ENCODE assay signal across 38 cellular contexts in genomic region chr6:28933069-28933468, GRCh38.
"Had no signal": no experiment of that assay in that cellular context is flagged by ENCODE, and none has a peak within 500 bp of the region (broad histone marks: within the 10 kb centered on the region; RNA-seq: fewer than 3 reads in every experiment).

No MANE protein-coding gene starts in this region.

- FAIRE-seq: bronchial epithelial cell, TTC549 had no signal

- H3K4me3 ChIP-seq: ascending aorta, cardiac muscle cell had no signal

- H3K4me3 Mint-ChIP-seq: activated CD4-positive, alpha-beta memory T cell treated with anti-CD3 and anti-CD28 coated beads, Interleukin-2, amount 10 ng/mL, durations not matched to agents 7 days and 5 days; activated CD4-positive, alpha-beta T cell treated with anti-CD3 and anti-CD28 coated beads for 36 hours; activated CD4-positive, alpha-beta T cell treated with anti-CD3 and anti-CD28 coated beads, Interleukin-2, amount 10 ng/mL, durations not matched to agents 7 days and 5 days; activated CD8-positive, alpha-beta memory T cell treated with anti-CD3 and anti-CD28 coated beads, Interleukin-2, amount 10 ng/mL, durations not matched to agents 7 days and 5 days; activated CD8-positive, alpha-beta T cell treated with anti-CD3 and anti-CD28 coated beads, Interleukin-2, amount 10 ng/mL, durations not matched to agents 7 days and 5 days; activated naive CD4-positive, alpha-beta T cell treated with anti-CD3 and anti-CD28 coated beads, Interleukin-2, amount 10 ng/mL, durations not matched to agents 7 days and 5 days; activated naive CD4-positive, alpha-beta T cell treated with anti-CD3 and anti-CD28 coated beads, Interleukin-2, amount 50 U/mL, for 24 hours; activated naive CD8-positive, alpha-beta T cell; activated naive CD8-positive, alpha-beta T cell treated with anti-CD3 and anti-CD28 coated beads, Interleukin-2, amount 10 ng/mL, durations not matched to agents 7 days and 5 days; activated naive CD8-positive, alpha-beta T cell treated with anti-CD3 and anti-CD28 coated beads, Interleukin-2, amount 50 U/mL, for 24 hours; activated T-cell treated with anti-CD3 and anti-CD28 coated beads, Interleukin-2, amount 50 U/mL, for 24 hours; brain; central memory CD8-positive, alpha-beta T cell; T-helper 2 cell treated with Interferon-gamma antibody and Interleukin-4, amounts not matched to agents 5 μg/mL and 100 μg/mL, for 36 hours; WTC11 had no signal

- H3K9me3 Mint-ChIP-seq: activated CD4-positive, alpha-beta memory T cell treated with anti-CD3 and anti-CD28 coated beads, Interleukin-2, amount 10 ng/mL, durations not matched to agents 7 days and 5 days; activated CD4-positive, alpha-beta T cell treated with anti-CD3 and anti-CD28 coated beads, Interleukin-2, amount 10 ng/mL, durations not matched to agents 7 days and 5 days; activated naive CD4-positive, alpha-beta T cell treated with anti-CD3 and anti-CD28 coated beads, Interleukin-2, amount 10 ng/mL, durations not matched to agents 7 days and 5 days; activated naive CD4-positive, alpha-beta T cell treated with anti-CD3 and anti-CD28 coated beads, Interleukin-2, amount 50 U/mL, for 24 hours; activated naive CD8-positive, alpha-beta T cell treated with anti-CD3 and anti-CD28 coated beads, Interleukin-2, amount 10 ng/mL, durations not matched to agents 7 days and 5 days; activated naive CD8-positive, alpha-beta T cell treated with anti-CD3 and anti-CD28 coated beads, Interleukin-2, amount 50 U/mL, for 24 hours; activated T-cell treated with anti-CD3 and anti-CD28 coated beads, Interleukin-2, amount 50 U/mL, for 24 hours; activated T-helper 2 cell treated with anti-CD3 and anti-CD28 coated beads, Interferon-gamma antibody, Interleukin-2, Interleukin-4, amounts not matched to agents 10 μg/mL and 5 μg/mL and 100 μg/mL, durations not matched to agents 14 hours and 24 hours and 36 hours; brain; central memory CD8-positive, alpha-beta T cell; T-helper 2 cell treated with Interferon-gamma antibody and Interleukin-4, amounts not matched to agents 5 μg/mL and 100 μg/mL, for 36 hours; WTC11 had no signal

- H3K36me3 ChIP-seq: ascending aorta, cardiac muscle cell, WERI-Rb-1 had no signal

- H3K4me1 Mint-ChIP-seq: brain; central memory CD8-positive, alpha-beta T cell had no signal

- H3K27me3 ChIP-seq: ascending aorta, cardiac muscle cell had no signal

- H3K27ac Mint-ChIP-seq: activated CD4-positive, alpha-beta memory T cell treated with anti-CD3 and anti-CD28 coated beads, Interleukin-2, amount 10 ng/mL, durations not matched to agents 7 days and 5 days; activated CD4-positive, alpha-beta T cell treated with anti-CD3 and anti-CD28 coated beads for 36 hours; activated CD4-positive, alpha-beta T cell treated with anti-CD3 and anti-CD28 coated beads, Interleukin-2, amount 10 ng/mL, durations not matched to agents 7 days and 5 days; activated CD8-positive, alpha-beta memory T cell treated with anti-CD3 and anti-CD28 coated beads, Interleukin-2, amount 10 ng/mL, durations not matched to agents 7 days and 5 days; activated naive CD4-positive, alpha-beta T cell treated with anti-CD3 and anti-CD28 coated beads, Interleukin-2, amount 10 ng/mL, durations not matched to agents 7 days and 5 days; activated naive CD4-positive, alpha-beta T cell treated with anti-CD3 and anti-CD28 coated beads, Interleukin-2, amount 50 U/mL, for 24 hours; activated naive CD8-positive, alpha-beta T cell; activated naive CD8-positive, alpha-beta T cell treated with anti-CD3 and anti-CD28 coated beads, Interleukin-2, amount 10 ng/mL, durations not matched to agents 7 days and 5 days; activated naive CD8-positive, alpha-beta T cell treated with anti-CD3 and anti-CD28 coated beads, Interleukin-2, amount 50 U/mL, for 24 hours; activated T-cell treated with anti-CD3 and anti-CD28 coated beads, Interleukin-2, amount 50 U/mL, for 24 hours; activated T-helper 2 cell treated with anti-CD3 and anti-CD28 coated beads, Interferon-gamma antibody, Interleukin-2, Interleukin-4, amounts not matched to agents 10 μg/mL and 5 μg/mL and 100 μg/mL, durations not matched to agents 14 hours and 24 hours and 36 hours; brain; T-helper 2 cell treated with Interferon-gamma antibody and Interleukin-4, amounts not matched to agents 5 μg/mL and 100 μg/mL, for 36 hours; WTC11 had no signal

- ATAC-seq: activated CD4-positive, alpha-beta T cell treated with anti-CD3 and anti-CD28 coated beads for 36 hours; activated CD4-positive, CD25-positive, alpha-beta regulatory T cell treated with anti-CD3 and anti-CD28 coated beads, Interleukin-2, amount 50 U/mL, for 24 hours; activated CD8-positive, alpha-beta memory T cell treated with anti-CD3 and anti-CD28 coated beads, Interleukin-2, amount 10 ng/mL, durations not matched to agents 7 days and 5 days; activated CD8-positive, alpha-beta T cell treated with anti-CD3 and anti-CD28 coated beads, Interleukin-2, amount 10 ng/mL, durations not matched to agents 7 days and 5 days; activated naive CD8-positive, alpha-beta T cell treated with anti-CD3 and anti-CD28 coated beads, Interleukin-2, amount 50 U/mL, for 24 hours; WTC11 had no signal

- DNase-seq: activated CD4-positive, alpha-beta memory T cell treated with anti-CD3 and anti-CD28 coated beads, Interleukin-2, amount 10 ng/mL, durations not matched to agents 7 days and 5 days; activated CD4-positive, alpha-beta T cell treated with anti-CD3 and anti-CD28 coated beads for 1 hour; activated CD4-positive, alpha-beta T cell treated with anti-CD3 and anti-CD28 coated beads for 36 hours; activated CD4-positive, alpha-beta T cell treated with anti-CD3 and anti-CD28 coated beads for 48 hours; activated CD4-positive, alpha-beta T cell treated with anti-CD3 and anti-CD28 coated beads, Interleukin-2, amount 10 ng/mL, durations not matched to agents 7 days and 5 days; activated CD4-positive, alpha-beta T cell treated with anti-CD3 and anti-CD28 coated beads, Interleukin-2, amount 50 U/mL, for 48 hours; activated CD4-positive, CD25-positive, alpha-beta regulatory T cell; activated CD8-positive, alpha-beta memory T cell treated with anti-CD3 and anti-CD28 coated beads for 24 hours; activated CD8-positive, alpha-beta memory T cell treated with anti-CD3 and anti-CD28 coated beads, Interleukin-2, amount 10 ng/mL, durations not matched to agents 7 days and 5 days; activated CD8-positive, alpha-beta memory T cell treated with anti-CD3 and anti-CD28 coated beads, Interleukin-2, amount 50 U/mL, for 48 hours; activated CD8-positive, alpha-beta T cell treated with anti-CD3 and anti-CD28 coated beads, Interleukin-2, amount 10 ng/mL, durations not matched to agents 7 days and 5 days; activated effector memory CD4-positive, alpha-beta T cell treated with Interleukin-2 at 50 U/mL for 16 hours; activated gamma-delta T cell; activated naive CD4-positive, alpha-beta T cell treated with anti-CD3 and anti-CD28 coated beads, Interleukin-2, amount 10 ng/mL, durations not matched to agents 7 days and 5 days; activated naive CD4-positive, alpha-beta T cell treated with Interleukin-2 at 50 U/mL for 16 hours; activated naive CD8-positive, alpha-beta T cell treated with anti-CD3 and anti-CD28 coated beads, Interleukin-2, amount 10 ng/mL, durations not matched to agents 7 days and 5 days; activated naive CD8-positive, alpha-beta T cell treated with anti-CD3 and anti-CD28 coated beads, Interleukin-2, amount 50 U/mL, for 24 hours; activated T-cell treated with anti-CD3 and anti-CD28 coated beads, Interleukin-2, amount 50 U/mL, for 24 hours; activated T-cell treated with anti-CD3 and anti-CD28 coated beads, Interleukin-2, amount 50 U/mL, for 48 hours; amygdala; anterior cingulate cortex; caudate nucleus; cerebellar nuclear complex; T-helper 2 cell; T-helper 9 cell; WERI-Rb-1 had no signal

- H3K27me3 Mint-ChIP-seq: activated naive CD4-positive, alpha-beta T cell treated with anti-CD3 and anti-CD28 coated beads, Interleukin-2, amount 50 U/mL, for 24 hours; activated naive CD8-positive, alpha-beta T cell had no signal

- H3K36me3 Mint-ChIP-seq: activated CD8-positive, alpha-beta memory T cell treated with anti-CD3 and anti-CD28 coated beads, Interleukin-2, amount 10 ng/mL, durations not matched to agents 7 days and 5 days; activated naive CD4-positive, alpha-beta T cell treated with anti-CD3 and anti-CD28 coated beads, Interleukin-2, amount 10 ng/mL, durations not matched to agents 7 days and 5 days; activated naive CD4-positive, alpha-beta T cell treated with anti-CD3 and anti-CD28 coated beads, Interleukin-2, amount 50 U/mL, for 24 hours; activated naive CD8-positive, alpha-beta T cell treated with anti-CD3 and anti-CD28 coated beads, Interleukin-2, amount 10 ng/mL, durations not matched to agents 7 days and 5 days; brain; WTC11 had no signal

- H3K27ac ChIP-seq: ascending aorta, cardiac muscle cell, WERI-Rb-1 had no signal

- H3K9me3 ChIP-seq: ascending aorta had no signal

- H3K4me1 ChIP-seq: ascending aorta had no signal
